In the genomic region with DNA sequence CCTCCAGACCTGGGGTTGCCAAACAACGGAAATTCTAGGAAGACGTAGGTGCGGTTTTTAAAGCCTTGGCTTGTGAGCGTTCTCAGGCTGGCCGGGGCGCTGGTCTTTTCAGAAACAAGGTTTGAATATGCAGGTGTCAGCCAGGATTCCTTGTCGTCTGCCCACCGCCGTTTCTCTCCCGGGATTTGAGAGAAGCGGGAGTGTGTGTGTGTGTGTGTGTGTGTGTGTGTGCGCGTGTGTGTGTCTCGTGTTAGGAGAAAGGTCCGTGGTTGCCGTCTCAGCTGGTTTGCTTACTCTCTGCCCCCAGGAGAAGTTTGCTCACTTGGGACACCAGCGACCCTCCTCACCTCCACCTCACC, we compare ENCODE assay signal across 9 cellular contexts. TPM values are rescaled to one million over a fixed set of nuclear protein-coding genes. Genes with fewer than 3 reads are reported as not detected.
DNase-seq lines count a peak whose midpoint lies in the region; ATAC-seq and TF ChIP-seq lines count a peak whose summit lies in the region.
"Had no signal": no experiment of that assay in that cellular context is flagged by ENCODE, and none has a peak within 500 bp of the region (broad histone marks: within the 10 kb centered on the region; RNA-seq: fewer than 3 reads in every experiment).

No MANE protein-coding gene starts in this region.

- no peaks in the 10 kb centered on the region for H3K9me3 ChIP-seq in ovary

- WGBS in ovary, 3 donors = 0 to 3% (median 2%) methylated on average over 17 of the region's 17 CpGs

- ATAC-seq in HG03108 (IDR thresholded peaks at IDR 0.05; ENCODE audit: unreplicated experiment) (no peak), left colon (no peak)

- H3K27me3 ChIP-seq in ovary = no peaks in the 10 kb centered on the region

- intact Hi-C loops in ovary (cut with DNase I) = no loop called here
- intact Hi-C loops in left colon (cut with DNase I, micrococcal nuclease) = no loop called here

- peak overlapping the region; percentile 43 for H3K4me3 ChIP-seq in ovary

- peaks cover 8% of the 10 kb centered on the region for H3K4me1 ChIP-seq in ovary (ENCODE audit: insufficient read depth)

- peak; percentile 71 for DNase-seq in DMS53 (lab: John Stamatoyannopoulos, UW)
- no peak for DNase-seq in DMS53 treated with DMSO at 0.1 percent for 48 hours (lab: John Stamatoyannopoulos, UW; ENCODE audit: unreplicated experiment)
- DNase-seq in NCI-H1105 (lab: John Stamatoyannopoulos, UW) = peak; percentile 34
- DNase-seq in ecto neural progenitor cell (ENCODE audit: low spot score) = peak; percentile 57
- no peak for DNase-seq in ovary
- no peak for DNase-seq in globus pallidus (ENCODE audit: low spot score)
- no peak for DNase-seq in left colon
- DNase-seq: NCI-H2029 had no signal

- TF ChIP-seq CTCF in ovary (IDR thresholded peaks at IDR 0.05) = no peak

- H3K27ac ChIP-seq in ovary = no peak overlapping the region

- TF ChIP-seq POLR2A in ovary (IDR thresholded peaks at IDR 0.05) = no peak

- no peak for TF ChIP-seq EP300 in ovary (IDR thresholded peaks at IDR 0.05)

- H3K36me3 ChIP-seq in ovary = no peaks in the 10 kb centered on the region

RNA-seq across cellular contexts. Expression of gene ONECUT2, which starts 1.0 kb away (rescaled TPM):
- total RNA-seq in ovary = under 1 TPM; under 0.01 to 0.30 (median 0.15) TPM
- under 1 TPM; 0.01 to 0.08 TPM for polyA plus RNA-seq in ovary
- total RNA-seq in left colon = under 1 TPM; 0.31 TPM

Comparison
In these comparisons a context has a peak if more than half of its experiments do, and no peak if none do; other contexts are left out.
1. DNase-seq: peak in DMS53 (single experiment), NCI-H1105 (single experiment) and ecto neural progenitor cell (single experiment); none in DMS53 treated with DMSO at 0.1 percent for 48 hours (single experiment), ovary (0 of 5), globus pallidus (single experiment) and left colon (0 of 2).